In genomic region chr13:111882351-111882750, GRCh38 we compare ENCODE assay signal across 14 cellular contexts.
DNase-seq lines count a peak whose midpoint lies in the region; ATAC-seq and TF ChIP-seq lines count a peak whose summit lies in the region.
"Had no signal": no experiment of that assay in that cellular context is flagged by ENCODE, and none has a peak within 500 bp of the region (broad histone marks: within the 10 kb centered on the region; RNA-seq: fewer than 3 reads in every experiment).

No MANE protein-coding gene starts in this region.

- no peak for TF ChIP-seq CTCF in endodermal cell (conservative IDR thresholded peaks at IDR 0.05)
- no peak for TF ChIP-seq CTCF in esophagus muscularis mucosa (IDR thresholded peaks at IDR 0.05)
- no peak for TF ChIP-seq CTCF in prostate gland (IDR thresholded peaks at IDR 0.05)

- H3K27ac ChIP-seq in endodermal cell (ENCODE audit: low read depth, low read length) = no peak overlapping the region
- H3K27ac ChIP-seq in esophagus muscularis mucosa (replicated peaks in 1 of 4) = no peak overlapping the region
- no peak overlapping the region for H3K27ac ChIP-seq in prostate gland
- H3K27ac ChIP-seq in naive thymus-derived CD4-positive, alpha-beta T cell (ENCODE audit: low read depth, low read length) = no peak overlapping the region
- H3K27ac ChIP-seq: GM23248 had no signal

- H3K27me3 ChIP-seq in endodermal cell (ENCODE audit: control insufficient read depth, insufficient read depth, low read length, poor library complexity, severe bottlenecking) (peaks cover 11% of the 10 kb centered on the region), esophagus muscularis mucosa (peaks cover 0 to 17% (median 0%) of the 10 kb centered on the region in 4 donors), prostate gland (replicated peaks; ENCODE audit: insufficient read depth) (no peaks in the 10 kb centered on the region)
- no peaks in the 10 kb centered on the region for H3K27me3 ChIP-seq in naive thymus-derived CD4-positive, alpha-beta T cell (ENCODE audit: control insufficient read depth in 2 of 2, insufficient read depth in 2 of 2, low read length in 2 of 2)

- H3K4me3 ChIP-seq in endodermal cell (ENCODE audit: low read length) (no peak overlapping the region), esophagus muscularis mucosa (no peak overlapping the region), prostate gland (no peak overlapping the region)
- no peak overlapping the region for H3K4me3 ChIP-seq in naive thymus-derived CD4-positive, alpha-beta T cell (ENCODE audit: low read length)
- H3K4me3 ChIP-seq: GM23248 had no signal

- CTCF ChIA-PET in naive thymus-derived CD4-positive, alpha-beta T cell (lab: Charles Lee) = no interaction called here

- no peaks in the 10 kb centered on the region for H3K36me3 ChIP-seq in endodermal cell (ENCODE audit: control insufficient read depth, insufficient read depth, low read length)
- H3K36me3 ChIP-seq in esophagus muscularis mucosa = no peaks in the 10 kb centered on the region
- no peaks in the 10 kb centered on the region for H3K36me3 ChIP-seq in prostate gland
- H3K36me3 ChIP-seq in naive thymus-derived CD4-positive, alpha-beta T cell (ENCODE audit: control insufficient read depth in 2 of 3, insufficient read depth in 3 of 3, low read length in 3 of 3) = no peaks in the 10 kb centered on the region

- intact Hi-C loops in esophagus muscularis mucosa (cut with DNase I) (no loop called here), prostate gland (cut with DNase I) (no loop called here)
- intact Hi-C loops in naive thymus-derived CD4-positive, alpha-beta T cell (cut with micrococcal nuclease) = no loop called here

- WGBS in endodermal cell (ENCODE audit: insufficient coverage in 1 of 2, insufficient read length in 1 of 2), 2 experiments = 93 to 95% methylated on average over 4 to 6 of the region's 6 CpGs
- WGBS in esophagus muscularis mucosa = 73% methylated on average over 6 of the region's 6 CpGs
- WGBS in prostate gland = 77% methylated on average over 6 of the region's 6 CpGs

- H3K4me3 Mint-ChIP-seq in endodermal cell = no peak overlapping the region
- no peak overlapping the region for H3K4me3 Mint-ChIP-seq in naive thymus-derived CD4-positive, alpha-beta T cell

- no peak overlapping the region for H3K27ac Mint-ChIP-seq in endodermal cell
- H3K27ac Mint-ChIP-seq in naive thymus-derived CD4-positive, alpha-beta T cell = no peak overlapping the region
- H3K27ac Mint-ChIP-seq: CD4-positive, alpha-beta memory T cell had no signal

- no peaks in the 10 kb centered on the region for H3K4me1 ChIP-seq in endodermal cell (ENCODE audit: control insufficient read depth, insufficient read depth, low read length)
- H3K4me1 ChIP-seq in esophagus muscularis mucosa = no peaks in the 10 kb centered on the region
- H3K4me1 ChIP-seq in prostate gland (replicated peaks) = no peaks in the 10 kb centered on the region
- no peaks in the 10 kb centered on the region for H3K4me1 ChIP-seq in naive thymus-derived CD4-positive, alpha-beta T cell (ENCODE audit: control insufficient read depth in 2 of 2, insufficient read depth in 2 of 2, low read length in 2 of 2)
- H3K4me1 ChIP-seq: Caco-2 had no signal

- H3K9ac ChIP-seq in endodermal cell (ENCODE audit: extremely low read depth, low read length, poor library complexity, severe bottlenecking) = no peak overlapping the region
- H3K9ac ChIP-seq: GM23248 had no signal

- H3K4me1 Mint-ChIP-seq in endodermal cell = no peaks in the 10 kb centered on the region
- no peaks in the 10 kb centered on the region for H3K4me1 Mint-ChIP-seq in naive thymus-derived CD4-positive, alpha-beta T cell
- H3K4me1 Mint-ChIP-seq: CD4-positive, alpha-beta memory T cell had no signal

- H3K36me3 Mint-ChIP-seq in endodermal cell (ENCODE audit: low read depth) = no peaks in the 10 kb centered on the region
- no peaks in the 10 kb centered on the region for H3K36me3 Mint-ChIP-seq in naive thymus-derived CD4-positive, alpha-beta T cell
- H3K36me3 Mint-ChIP-seq: CD4-positive, alpha-beta memory T cell had no signal

- H3K9me3 ChIP-seq in endodermal cell (ENCODE audit: control insufficient read depth, low read length) = no peaks in the 10 kb centered on the region
- H3K9me3 ChIP-seq in esophagus muscularis mucosa = no peaks in the 10 kb centered on the region
- H3K9me3 ChIP-seq in prostate gland = no peaks in the 10 kb centered on the region
- no peaks in the 10 kb centered on the region for H3K9me3 ChIP-seq in naive thymus-derived CD4-positive, alpha-beta T cell (ENCODE audit: control insufficient read depth in 2 of 3, low read length in 3 of 3)
- H3K9me3 ChIP-seq: Caco-2 had no signal

- no peak for TF ChIP-seq EP300 in esophagus muscularis mucosa (IDR thresholded peaks at IDR 0.05)

- TF ChIP-seq POLR2A in esophagus muscularis mucosa (IDR thresholded peaks at IDR 0.05; ENCODE audit: low read depth) = no peak
- TF ChIP-seq POLR2A in prostate gland (IDR thresholded peaks at IDR 0.05) = no peak

- H3K9me3 Mint-ChIP-seq in endodermal cell = no peaks in the 10 kb centered on the region
- peaks cover 0 to 4% (median 1%) of the 10 kb centered on the region in 11 donors for H3K9me3 Mint-ChIP-seq in naive thymus-derived CD4-positive, alpha-beta T cell

- peaks cover 11% of the 10 kb centered on the region for H3K27me3 Mint-ChIP-seq in endodermal cell (ENCODE audit: insufficient read depth)
- H3K27me3 Mint-ChIP-seq in naive thymus-derived CD4-positive, alpha-beta T cell = peaks cover 0 to 21% (median 7%) of the 10 kb centered on the region in 5 donors

- DNase-seq in endodermal cell (peak; percentile 26), esophagus muscularis mucosa (ENCODE audit: extremely low spot score) (peak; percentile 70), prostate gland (ENCODE audit: low spot score) (peak; percentile 2), COLO829 (ENCODE audit: low spot score) (no peak)
- DNase-seq in naive thymus-derived CD4-positive, alpha-beta T cell = no peak
- DNase-seq: C1 segment of cervical spinal cord; CD4-positive, alpha-beta memory T cell; DMS153; DND-41; GM23248; H7; HCEC 1CT had no signal

- no peak for ATAC-seq in naive thymus-derived CD4-positive, alpha-beta T cell
- ATAC-seq in HG03521 (IDR thresholded peaks at IDR 0.05; ENCODE audit: unreplicated experiment) = no peak

- POLR2A ChIA-PET in naive thymus-derived CD4-positive, alpha-beta T cell (lab: Charles Lee) = no interaction called here

Comparison
In these comparisons a context has a peak if more than half of its experiments do, and no peak if none do; other contexts are left out.
1. DNase-seq: peak in endodermal cell (single experiment), esophagus muscularis mucosa (single experiment) and prostate gland (single experiment); none in naive thymus-derived CD4-positive, alpha-beta T cell (0 of 9) and COLO829 (single experiment).